9 cellular contexts compared by ENCODE assay signal in the genomic region with DNA sequence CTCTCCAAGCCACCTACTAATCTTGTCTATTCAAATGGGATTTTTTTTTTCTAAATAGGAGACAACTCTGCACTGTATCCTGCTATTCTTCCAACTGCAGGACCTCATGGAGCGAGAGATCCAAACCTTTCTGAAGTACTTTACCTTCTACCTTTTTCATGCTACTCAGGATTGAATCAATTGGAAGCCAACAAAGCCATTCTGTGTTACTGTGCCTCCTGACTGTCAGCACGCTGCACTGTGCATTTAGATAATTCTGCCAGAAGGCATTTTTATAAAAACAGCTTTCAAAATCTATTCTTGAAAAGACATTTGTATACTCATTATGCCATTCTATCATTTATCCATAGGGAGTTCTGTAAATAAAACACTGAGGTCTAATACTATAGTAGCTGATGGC.
"Had no signal": no experiment of that assay in that cellular context is flagged by ENCODE, and none has a peak within 500 bp of the region (broad histone marks: within the 10 kb centered on the region; RNA-seq: fewer than 3 reads in every experiment).

No MANE protein-coding gene starts in this region.

- H3K9me3 ChIP-seq: gastroesophageal sphincter, lower lobe of right lung, pancreas, stomach, tibial artery, uterus had no signal

- H3K4me3 ChIP-seq: gastroesophageal sphincter, lower lobe of right lung, pancreas, stomach, tibial artery, uterus had no signal

- DNase-seq: activated T-cell treated with anti-CD3 and anti-CD28 coated beads, Interleukin-2, amount 50 U/mL, for 24 hours; lower lobe of right lung; tibial artery; uterus had no signal

- H3K4me1 ChIP-seq: lower lobe of right lung, pancreas, stomach, uterus had no signal

- H3K27me3 ChIP-seq: gastroesophageal sphincter, pancreas, stomach, tibial artery, uterus had no signal

- ATAC-seq: activated CD4-positive, alpha-beta T cell treated with anti-CD3 and anti-CD28 coated beads for 36 hours; gastroesophageal sphincter had no signal

- H3K36me3 ChIP-seq: gastroesophageal sphincter, lower lobe of right lung, pancreas, stomach, tibial artery, uterus, WERI-Rb-1 had no signal

- H3K27ac ChIP-seq: gastroesophageal sphincter, lower lobe of right lung, pancreas, stomach, tibial artery, uterus, WERI-Rb-1 had no signal
